23 cellular contexts compared by ENCODE assay signal in genomic region chr10:33715303-33715702, GRCh38.
DNase-seq lines count a peak whose midpoint lies in the region; ATAC-seq and TF ChIP-seq lines count a peak whose summit lies in the region.
"Had no signal": no experiment of that assay in that cellular context is flagged by ENCODE, and none has a peak within 500 bp of the region (broad histone marks: within the 10 kb centered on the region; RNA-seq: fewer than 3 reads in every experiment).

No MANE protein-coding gene starts in this region.

- TF ChIP-seq POLR2A in heart left ventricle (IDR thresholded peaks at IDR 0.05) (no peak), lower leg skin (IDR thresholded peaks at IDR 0.05) (no peak)

- H3K9me3 ChIP-seq in right atrium auricular region (no peaks in the 10 kb centered on the region), heart left ventricle (no peaks in the 10 kb centered on the region)
- H3K9me3 ChIP-seq: A549, HAP-1, suprapubic skin had no signal

- H3K27me3 ChIP-seq in right atrium auricular region (no peaks in the 10 kb centered on the region), heart left ventricle (no peaks in the 10 kb centered on the region)
- H3K27me3 ChIP-seq: suprapubic skin had no signal

- H3K36me3 ChIP-seq in right atrium auricular region (no peaks in the 10 kb centered on the region), heart left ventricle (no peaks in the 10 kb centered on the region)
- H3K36me3 ChIP-seq: HAP-1, suprapubic skin had no signal

- WGBS in heart left ventricle, 4 donors, result 57 to 64% (median 60%) methylated on average over 10 of the region's 10 CpGs
- 73 to 75% methylated on average over 10 of the region's 10 CpGs for WGBS in lower leg skin, 2 donors

- H3K4me1 ChIP-seq in right atrium auricular region (peaks cover 0 to 11% of the 10 kb centered on the region in 2 donors), heart left ventricle (peaks cover 7 to 37% (median 22%) of the 10 kb centered on the region in 12 donors)
- H3K4me1 ChIP-seq: A549, HAP-1 had no signal

- no peak overlapping the region for H3K27ac ChIP-seq in right atrium auricular region
- no peak overlapping the region for H3K27ac ChIP-seq in heart left ventricle
- H3K27ac ChIP-seq: dorsolateral prefrontal cortex, epithelial cell of prostate, suprapubic skin had no signal

- ATAC-seq in Right ventricle myocardium inferior (peak; percentile 73), heart left ventricle (peak; percentile 55 to 94 (median 75))
- ATAC-seq: A549; activated CD4-positive, CD25-positive, alpha-beta regulatory T cell treated with anti-CD3 and anti-CD28 coated beads, Interleukin-2, amount 50 U/mL, for 24 hours; activated CD8-positive, alpha-beta T cell treated with anti-CD3 and anti-CD28 coated beads for 36 hours; CD8-positive, alpha-beta T cell had no signal

- H3K4me3 ChIP-seq in right atrium auricular region (no peak overlapping the region), heart left ventricle (no peak overlapping the region), lower leg skin (ENCODE audit: low read depth, poor library complexity, severe bottlenecking) (no peak overlapping the region)
- H3K4me3 ChIP-seq: A549, dorsolateral prefrontal cortex, HAP-1, suprapubic skin had no signal

- intact Hi-C loops in Right ventricle myocardium inferior (cut with DNase I), result loop anchor here (5.0 kb wide), 1 partner anchor 378 kb away; no protein-coding TSS in a partner anchor
- intact Hi-C loops in heart left ventricle (cut with DNase I), result loop anchor here in 5 of 10 donors (5.0 to 10.0 kb wide), 5 partner anchors 38 to 381 kb away; partner anchors contain the start of gene NRP1 (in 2 of the 5)
- intact Hi-C loops in lower leg skin (cut with DNase I; ENCODE audit: low total_unique reads), result no loop called here

- DNase-seq in Right ventricle myocardium inferior (ENCODE audit: missing footprints) (no peak), right atrium auricular region (ENCODE audit: low spot score) (no peak), NCI-H2171 (lab: John Stamatoyannopoulos, UW) (peak; percentile 28), heart left ventricle (peak; percentile 16 to 82 (median 60)), lower leg skin (ENCODE audit: low spot score in 2 of 2) (no peak), DMS153 treated with DMSO at 0.1 percent for 48 hours (lab: John Stamatoyannopoulos, UW; ENCODE audit: unreplicated experiment) (no peak), mesenteric fat pad (ENCODE audit: low spot score) (no peak)
- no peak for DNase-seq in NK-92 treated with Interleukin-12 subunit alpha and Interleukin-12 subunit beta, amount 100 ng/mL, for 24 hours (lab: John Stamatoyannopoulos, UW)
- DNase-seq: activated CD8-positive, alpha-beta T cell treated with anti-CD3 and anti-CD28 coated beads for 36 hours; activated naive CD8-positive, alpha-beta T cell treated with anti-CD3 and anti-CD28 coated beads, Interleukin-2, amount 10 ng/mL, durations not matched to agents 7 days and 5 days; CD8-positive, alpha-beta T cell; cerebellar nuclear complex; dorsolateral prefrontal cortex; mesendoderm; naive B cell; NCI-H1436; NCI-H526; SHP77 treated with DMSO at 0.1 percent for 48 hours had no signal

- no peak for TF ChIP-seq CTCF in right atrium auricular region (IDR thresholded peaks at IDR 0.05)
- peak in 1 of 12 donors; percentile 14 for TF ChIP-seq CTCF in heart left ventricle (IDR thresholded peaks at IDR 0.05)
- no peak for TF ChIP-seq CTCF in lower leg skin (IDR thresholded peaks at IDR 0.05)

Comparison
In these comparisons a context has a peak if more than half of its experiments do, and no peak if none do; other contexts are left out.
1. DNase-seq: peak in NCI-H2171 (single experiment) and heart left ventricle (5 of 5); none in Right ventricle myocardium inferior (single experiment), right atrium auricular region (single experiment), NK-92 treated with Interleukin-12 subunit alpha and Interleukin-12 subunit beta, amount 100 ng/mL, for 24 hours (single experiment), lower leg skin (0 of 2), DMS153 treated with DMSO at 0.1 percent for 48 hours (single experiment) and mesenteric fat pad (single experiment).